9 cellular contexts compared by ENCODE assay signal in genomic region chrX:29478336-29479069, GRCh38.
DNase-seq lines count a peak whose midpoint lies in the region; ATAC-seq and TF ChIP-seq lines count a peak whose summit lies in the region.
"Had no signal": no experiment of that assay in that cellular context is flagged by ENCODE, and none has a peak within 500 bp of the region (broad histone marks: within the 10 kb centered on the region; RNA-seq: fewer than 3 reads in every experiment).

No MANE protein-coding gene starts in this region.

- POLR2A ChIA-PET in BJ (lab: Charles Lee), result no interaction called here

- ATAC-seq in GM18861 (IDR thresholded peaks at IDR 0.05; ENCODE audit: unreplicated experiment), result peak; percentile 79
- peak; percentile 85 for ATAC-seq in HG02840 (IDR thresholded peaks at IDR 0.05; ENCODE audit: low FRiP score, unreplicated experiment)

- DNase-seq in BJ (ENCODE audit: low read depth) (no peak), NCI-H187 treated with DMSO at 0.1 percent for 48 hours (lab: John Stamatoyannopoulos, UW) (peak; percentile 14), cardiac fibroblast (ENCODE audit: low read depth in 2 of 2) (peak; percentile 44 to 50), nephron progenitor cell (peak; percentile 32), NCI-H1092 treated with DMSO at 0.1 percent for 48 hours (lab: John Stamatoyannopoulos, UW) (no peak)
- no peak for DNase-seq in activated CD4-positive, alpha-beta T cell treated with anti-CD3 and anti-CD28 coated beads, Interleukin-2, amount 50 U/mL, for 4 hours

- TF ChIP-seq CTCF in BJ (IDR thresholded peaks at IDR 0.05; ENCODE audit: insufficient read depth, low read depth, low read length) (peak; percentile 65), cardiac fibroblast (IDR thresholded peaks at IDR 0.05; ENCODE audit: low read depth, low read length) (peak; percentile 58), nephron progenitor cell (IDR thresholded peaks at IDR 0.05) (peak; percentile 67)

- H3K27me3 Mint-ChIP-seq in nephron progenitor cell (ENCODE audit: low read depth, poor library complexity), result no peaks in the 10 kb centered on the region

- H3K27me3 ChIP-seq in BJ (ENCODE audit: control insufficient read depth, insufficient read depth, low read length), result no peaks in the 10 kb centered on the region
- H3K27me3 ChIP-seq: neutrophil had no signal

- CTCF ChIA-PET in BJ (lab: Yijun Ruan, JAX), result interaction anchor here (0.6 to 1.8 kb wide), 9 partner anchors 9 to 267 kb away, joined by 3 to 9 read pairs (median 3); no protein-coding TSS in a partner anchor

- no peak overlapping the region for H3K27ac Mint-ChIP-seq in nephron progenitor cell

- H3K4me3 Mint-ChIP-seq in nephron progenitor cell, result no peak overlapping the region

- H3K4me1 Mint-ChIP-seq in nephron progenitor cell, result peaks cover 5% of the 10 kb centered on the region

- H3K4me3 ChIP-seq in BJ (ENCODE audit: low read depth, low read length) (no peak overlapping the region), cardiac fibroblast (replicated peaks in 1 of 2; ENCODE audit: low read depth in 2 of 2, low read length in 2 of 2) (no peak overlapping the region)

- no peaks in the 10 kb centered on the region for H3K36me3 ChIP-seq in BJ (ENCODE audit: control insufficient read depth, insufficient read depth, low read length)
- H3K36me3 ChIP-seq: neutrophil had no signal

- H3K9me3 Mint-ChIP-seq in nephron progenitor cell, result no peaks in the 10 kb centered on the region

- no peaks in the 10 kb centered on the region for H3K36me3 Mint-ChIP-seq in nephron progenitor cell (ENCODE audit: low read depth)

Comparison
In these comparisons a context has a peak if more than half of its experiments do, and no peak if none do; other contexts are left out.
1. DNase-seq: peak in NCI-H187 treated with DMSO at 0.1 percent for 48 hours (single experiment), cardiac fibroblast (2 of 2) and nephron progenitor cell (single experiment); none in BJ (single experiment), activated CD4-positive, alpha-beta T cell treated with anti-CD3 and anti-CD28 coated beads, Interleukin-2, amount 50 U/mL, for 4 hours (0 of 2) and NCI-H1092 treated with DMSO at 0.1 percent for 48 hours (single experiment).
2. Peak in every context shown above with its lines, with median percentiles within 50 percentile points of each other: CTCF ChIP-seq.